In genomic region chr11:11916981-11917399, GRCh38 we compare ENCODE assay signal across 10 cellular contexts.
DNase-seq lines count a peak whose midpoint lies in the region; ATAC-seq and TF ChIP-seq lines count a peak whose summit lies in the region.
"Had no signal": no experiment of that assay in that cellular context is flagged by ENCODE, and none has a peak within 500 bp of the region (broad histone marks: within the 10 kb centered on the region; RNA-seq: fewer than 3 reads in every experiment).

No MANE protein-coding gene starts in this region.

- H3K36me3 Mint-ChIP-seq in GM23338 (ENCODE audit: low read depth) (no peaks in the 10 kb centered on the region), T-helper 17 cell (ENCODE audit: low read depth) (peaks cover 6% of the 10 kb centered on the region), Caco-2 (ENCODE audit: insufficient read depth, unreplicated experiment) (peaks cover 19% of the 10 kb centered on the region)

- no peaks in the 10 kb centered on the region for H4K20me1 ChIP-seq in GM23338 (replicated peaks; ENCODE audit: insufficient read depth)

- H3K27ac Mint-ChIP-seq in GM23338 (peak overlapping the region; percentile 22; the same call in 1 of the 2 replicates), T-helper 17 cell (peak overlapping the region; percentile 56), Caco-2 (ENCODE audit: unreplicated experiment) (no peak overlapping the region)

- H3K4me1 ChIP-seq in GM23338 (ENCODE audit: insufficient read depth) (no peaks in the 10 kb centered on the region), Caco-2 (no peaks in the 10 kb centered on the region)

- H3K79me2 ChIP-seq in GM23338 (replicated peaks; ENCODE audit: insufficient read depth): no peaks in the 10 kb centered on the region

- H3K4me1 Mint-ChIP-seq in GM23338 (peaks cover 14% of the 10 kb centered on the region), T-helper 17 cell (peaks cover 8% of the 10 kb centered on the region), Caco-2 (ENCODE audit: low read depth, unreplicated experiment) (no peaks in the 10 kb centered on the region)

- no peak for TF ChIP-seq CTCF in GM23338 (conservative IDR thresholded peaks at IDR 0.05; ENCODE audit: low read depth in 2 of 2)
- TF ChIP-seq CTCF in foreskin fibroblast (IDR thresholded peaks at IDR 0.05; ENCODE audit: low read depth, low read length): no peak
- TF ChIP-seq CTCF in Caco-2 (IDR thresholded peaks at IDR 0.05; ENCODE audit: insufficient read depth in 1 of 2, low read depth in 1 of 2, low read length in 1 of 2, severe bottlenecking in 1 of 2, unreplicated experiment in 1 of 2): no peak

- POLR2A ChIA-PET in Caco-2 (lab: Charles Lee): no interaction called here

- H3K4me3 ChIP-seq in GM23338 (no peak overlapping the region), foreskin fibroblast (ENCODE audit: low read depth in 1 of 2, low read length in 2 of 2) (no peak overlapping the region), Caco-2 (ENCODE audit: low read depth, low read length) (no peak overlapping the region)

- peak; percentile 19 for DNase-seq in GM23338 (ENCODE audit: low spot score)
- no peak for DNase-seq in T-helper 17 cell
- DNase-seq in foreskin fibroblast: peak; percentile 74 to 87
- DNase-seq in sciatic nerve (ENCODE audit: low spot score): no peak
- no peak for DNase-seq in Caco-2
- no peak for DNase-seq in SW 1271 (lab: John Stamatoyannopoulos, UW)
- no peak for DNase-seq in activated effector memory CD4-positive, alpha-beta T cell treated with anti-CD3 and anti-CD28 coated beads, Interleukin-2, amount 50 U/mL, for 16 hours
- DNase-seq: activated CD8-positive, alpha-beta memory T cell treated with anti-CD3 and anti-CD28 coated beads, Interleukin-2, amount 50 U/mL, for 48 hours; NCI-H1436 treated with DMSO at 0.1 percent for 48 hours had no signal

- H3K27ac ChIP-seq in GM23338 (ENCODE audit: low read depth): 0 out of 2 replicates have a peak overlapping the region, but pooled peaks have one; percentile 35

- intact Hi-C loops in sciatic nerve (cut with DNase I) (no loop called here), Caco-2 (cut with micrococcal nuclease; ENCODE audit: unreplicated experiment) (no loop called here)

- H3K36me3 ChIP-seq in GM23338 (ENCODE audit: insufficient read depth) (no peaks in the 10 kb centered on the region), Caco-2 (ENCODE audit: control insufficient read depth, insufficient read depth, low read length) (no peaks in the 10 kb centered on the region)

- no peaks in the 10 kb centered on the region for H3K27me3 ChIP-seq in GM23338 (ENCODE audit: insufficient read depth)
- H3K27me3 ChIP-seq in Caco-2 (replicated peaks; ENCODE audit: control insufficient read depth, insufficient read depth, low read length): no peaks in the 10 kb centered on the region

- BruUV-seq in Caco-2 (replicated peaks; lab: Mats Ljungman, UMichigan): no TSS peak

- H3K9me3 Mint-ChIP-seq in GM23338: no peaks in the 10 kb centered on the region
- H3K9me3 Mint-ChIP-seq in Caco-2 (ENCODE audit: unreplicated experiment): no peaks in the 10 kb centered on the region

- no peaks in the 10 kb centered on the region for H3K9me2 ChIP-seq in GM23338 (ENCODE audit: insufficient read depth)

- H3K27me3 Mint-ChIP-seq in GM23338 (ENCODE audit: insufficient read depth, low read depth, poor library complexity): no peaks in the 10 kb centered on the region
- no peaks in the 10 kb centered on the region for H3K27me3 Mint-ChIP-seq in T-helper 17 cell
- H3K27me3 Mint-ChIP-seq in Caco-2 (ENCODE audit: insufficient read depth, unreplicated experiment): no peaks in the 10 kb centered on the region

- CTCF ChIA-PET in Caco-2 (lab: Charles Lee): no interaction called here

- H3K9me3 ChIP-seq in T-helper 17 cell (ENCODE audit: control insufficient read depth, low read length, poor library complexity, severe bottlenecking) (no peaks in the 10 kb centered on the region), Caco-2 (no peaks in the 10 kb centered on the region)

- no peaks in the 10 kb centered on the region for H3F3A ChIP-seq in GM23338 (replicated peaks; ENCODE audit: low read depth)

- H3K4me2 ChIP-seq in GM23338: no peak overlapping the region

- H3K4me3 Mint-ChIP-seq in GM23338 (no peak overlapping the region), T-helper 17 cell (peak overlapping the region; percentile 52), Caco-2 (ENCODE audit: unreplicated experiment) (no peak overlapping the region)

- ATAC-seq in GM23338 (peak; percentile 51), T-helper 17 cell (no peak), sciatic nerve (peak; percentile 59), HG03280 (IDR thresholded peaks at IDR 0.05; ENCODE audit: unreplicated experiment) (no peak)

- H2AFZ ChIP-seq in GM23338: no peak overlapping the region

TF ChIP-seq in GM23338, 12 proteins besides CTCF, POLR2A, EP300 and RAD21 (continues in another document):
- no peak for TF ChIP-seq STAT1 (IDR thresholded peaks at IDR 0.05; ENCODE audit: unreplicated experiment)
- TF ChIP-seq POLR2AphosphoS5 (IDR thresholded peaks at IDR 0.05; ENCODE audit: low read depth): no peak
- no peak for TF ChIP-seq ZNF331 (CRISPR knock-in tag; IDR thresholded peaks at IDR 0.05; ENCODE audit: low read depth)
- no peak for TF ChIP-seq JUNB (IDR thresholded peaks at IDR 0.05; ENCODE audit: unreplicated experiment)
- TF ChIP-seq CREB1 (CRISPR knock-in tag; IDR thresholded peaks at IDR 0.05; ENCODE audit: low read depth): no peak
- TF ChIP-seq REST (IDR thresholded peaks at IDR 0.05; ENCODE audit: unreplicated experiment): no peak

Comparison
In these comparisons a context has a peak if more than half of its experiments do, and no peak if none do; other contexts are left out.
1. ATAC-seq: peak in GM23338 (single experiment) and sciatic nerve (single experiment); none in T-helper 17 cell (single experiment) and HG03280 (single experiment).
2. DNase-seq: peak in GM23338 (single experiment) and foreskin fibroblast (2 of 2); none in T-helper 17 cell (0 of 3), sciatic nerve (single experiment), Caco-2 (0 of 2), SW 1271 (0 of 2) and activated effector memory CD4-positive, alpha-beta T cell treated with anti-CD3 and anti-CD28 coated beads, Interleukin-2, amount 50 U/mL, for 16 hours (single experiment).